In genomic region chr9:125631391-125632085, GRCh38 we compare ENCODE assay signal across 1 cellular context.
TF ChIP-seq lines count a peak whose summit lies in the region.

No MANE protein-coding gene starts in this region.

TF ChIP-seq in SK-N-SH treated with all-trans-retinoic acid at 6 μM for 48 hours, 23 proteins besides CTCF, POLR2A, EP300 and RAD21 (continued from another document):
- no peak for TF ChIP-seq POU6F1 (CRISPR knock-in tag; IDR thresholded peaks at IDR 0.05; ENCODE audit: borderline replicate concordance, low read depth)
- no peak for TF ChIP-seq PPARA (CRISPR knock-in tag; IDR thresholded peaks at IDR 0.05; ENCODE audit: borderline replicate concordance)
- TF ChIP-seq, protein P1, sequence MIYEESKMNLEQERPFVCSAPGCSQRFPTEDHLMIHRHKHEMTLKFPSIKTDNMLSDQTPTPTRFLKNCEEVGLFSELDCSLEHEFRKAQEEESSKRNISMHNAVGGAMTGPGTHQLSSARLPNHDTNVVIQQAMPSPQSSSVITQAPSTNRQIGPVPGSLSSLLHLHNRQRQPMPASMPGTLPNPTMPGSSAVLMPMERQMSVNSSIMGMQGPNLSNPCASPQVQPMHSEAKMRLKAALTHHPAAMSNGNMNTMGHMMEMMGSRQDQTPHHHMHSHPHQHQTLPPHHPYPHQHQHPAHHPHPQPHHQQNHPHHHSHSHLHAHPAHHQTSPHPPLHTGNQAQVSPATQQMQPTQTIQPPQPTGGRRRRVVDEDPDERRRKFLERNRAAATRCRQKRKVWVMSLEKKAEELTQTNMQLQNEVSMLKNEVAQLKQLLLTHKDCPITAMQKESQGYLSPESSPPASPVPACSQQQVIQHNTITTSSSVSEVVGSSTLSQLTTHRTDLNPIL (CRISPR knock-in tag; IDR thresholded peaks at IDR 0.05; ENCODE audit: low read depth): no peak
- TF ChIP-seq ZNF8 (CRISPR knock-in tag; IDR thresholded peaks at IDR 0.05): no peak
- TF ChIP-seq ZFP30 (CRISPR knock-in tag; IDR thresholded peaks at IDR 0.05): no peak
- TF ChIP-seq CSRNP3 (CRISPR knock-in tag; IDR thresholded peaks at IDR 0.05): no peak
- TF ChIP-seq, protein P2, sequence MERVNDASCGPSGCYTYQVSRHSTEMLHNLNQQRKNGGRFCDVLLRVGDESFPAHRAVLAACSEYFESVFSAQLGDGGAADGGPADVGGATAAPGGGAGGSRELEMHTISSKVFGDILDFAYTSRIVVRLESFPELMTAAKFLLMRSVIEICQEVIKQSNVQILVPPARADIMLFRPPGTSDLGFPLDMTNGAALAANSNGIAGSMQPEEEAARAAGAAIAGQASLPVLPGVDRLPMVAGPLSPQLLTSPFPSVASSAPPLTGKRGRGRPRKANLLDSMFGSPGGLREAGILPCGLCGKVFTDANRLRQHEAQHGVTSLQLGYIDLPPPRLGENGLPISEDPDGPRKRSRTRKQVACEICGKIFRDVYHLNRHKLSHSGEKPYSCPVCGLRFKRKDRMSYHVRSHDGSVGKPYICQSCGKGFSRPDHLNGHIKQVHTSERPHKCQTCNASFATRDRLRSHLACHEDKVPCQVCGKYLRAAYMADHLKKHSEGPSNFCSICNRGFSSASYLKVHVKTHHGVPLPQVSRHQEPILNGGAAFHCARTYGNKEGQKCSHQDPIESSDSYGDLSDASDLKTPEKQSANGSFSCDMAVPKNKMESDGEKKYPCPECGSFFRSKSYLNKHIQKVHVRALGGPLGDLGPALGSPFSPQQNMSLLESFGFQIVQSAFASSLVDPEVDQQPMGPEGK (CRISPR knock-in tag; IDR thresholded peaks at IDR 0.05; ENCODE audit: borderline replicate concordance): no peak
